8 cellular contexts compared by ENCODE assay signal in genomic region chr1:173870252-173871075, GRCh38. TPM values are rescaled to one million over a fixed set of nuclear protein-coding genes. Genes with fewer than 3 reads are reported as not detected.
A peak's percentile ranks its signal among the peaks of the same experiment; 100 is the strongest.
DNase-seq lines count a peak whose midpoint lies in the region; ATAC-seq and TF ChIP-seq lines count a peak whose summit lies in the region.

No MANE protein-coding gene starts in this region.

- H3K4me1 Mint-ChIP-seq in activated CD8-positive, alpha-beta T cell treated with anti-CD3 and anti-CD28 coated beads, Interleukin-2, amount 10 ng/mL, durations not matched to agents 7 days and 5 days (ENCODE audit: low read depth): peaks cover 45% of the 10 kb centered on the region
- H3K4me1 Mint-ChIP-seq in natural killer cell: peaks cover 65 to 68% of the 10 kb centered on the region in 2 donors

- peak overlapping the region; percentile 49 for H3K4me3 ChIP-seq in GM06990 (replicated peaks; ENCODE audit: low read depth, low read length)
- H3K4me3 ChIP-seq in PC-9: no peak overlapping the region

- no peak overlapping the region for H3K27ac ChIP-seq in PC-9

- H3K36me3 ChIP-seq in GM06990 (ENCODE audit: control insufficient read depth, insufficient read depth, low read length) (peaks cover 4% of the 10 kb centered on the region), PC-9 (ENCODE audit: low read depth) (peaks cover 22% of the 10 kb centered on the region)

- H4K20me1 ChIP-seq in PC-9 (ENCODE audit: insufficient read depth): peaks cover 16% of the 10 kb centered on the region

- POLR2A ChIA-PET in activated CD8-positive, alpha-beta T cell treated with anti-CD3 and anti-CD28 coated beads, Interleukin-2, amount 10 ng/mL, durations not matched to agents 7 days and 5 days (lab: Charles Lee): interaction anchor here (0.7 to 3.0 kb wide), 3 partner anchors 47 to 397 kb away, joined by 3 to 21 read pairs (median 3); partner anchors contain the start of gene RC3H1
- POLR2A ChIA-PET in PC-9 (lab: Charles Lee; ENCODE audit: unreplicated experiment): no interaction called here

- no peaks in the 10 kb centered on the region for H3K9me3 Mint-ChIP-seq in activated CD8-positive, alpha-beta T cell treated with anti-CD3 and anti-CD28 coated beads, Interleukin-2, amount 10 ng/mL, durations not matched to agents 7 days and 5 days (ENCODE audit: insufficient read depth)
- no peaks in the 10 kb centered on the region for H3K9me3 Mint-ChIP-seq in natural killer cell

- H3K27me3 ChIP-seq in GM06990 (replicated peaks; ENCODE audit: control insufficient read depth, insufficient read depth, low read length) (no peaks in the 10 kb centered on the region), PC-9 (ENCODE audit: insufficient read depth, low read depth) (no peaks in the 10 kb centered on the region)

- peaks cover 47% of the 10 kb centered on the region for H3K36me3 Mint-ChIP-seq in activated CD8-positive, alpha-beta T cell treated with anti-CD3 and anti-CD28 coated beads, Interleukin-2, amount 10 ng/mL, durations not matched to agents 7 days and 5 days (ENCODE audit: low read depth)
- H3K36me3 Mint-ChIP-seq in natural killer cell: peaks cover 14% of the 10 kb centered on the region

- peaks cover 19% of the 10 kb centered on the region for H3K4me1 ChIP-seq in PC-9 (replicated peaks; ENCODE audit: insufficient read depth)

- H2AFZ ChIP-seq in PC-9: no peak overlapping the region

- peak overlapping the region; percentile 39 for H3K4me3 Mint-ChIP-seq in activated CD8-positive, alpha-beta T cell treated with anti-CD3 and anti-CD28 coated beads, Interleukin-2, amount 10 ng/mL, durations not matched to agents 7 days and 5 days
- H3K4me3 Mint-ChIP-seq in natural killer cell: peak overlapping the region; percentile 98

- no peaks in the 10 kb centered on the region for H3K27me3 Mint-ChIP-seq in activated CD8-positive, alpha-beta T cell treated with anti-CD3 and anti-CD28 coated beads, Interleukin-2, amount 10 ng/mL, durations not matched to agents 7 days and 5 days (ENCODE audit: low read depth)
- H3K27me3 Mint-ChIP-seq in natural killer cell (ENCODE audit: low read depth in 2 of 2): no peaks in the 10 kb centered on the region

- DNase-seq in GM06990 (ENCODE audit: extremely low read depth, insufficient read length) (peak; percentile 58), natural killer cell (peak; percentile 39), SW 1271 (lab: John Stamatoyannopoulos, UW) (no peak), PC-9 (no peak), NCI-H774 (lab: John Stamatoyannopoulos, UW) (no peak)
- peak; percentile 58 for DNase-seq in activated CD8-positive, alpha-beta T cell treated with anti-CD3 and anti-CD28 coated beads, Interleukin-2, amount 10 ng/mL, durations not matched to agents 7 days and 5 days

- H3K79me2 ChIP-seq in PC-9 (ENCODE audit: low read depth): peaks cover 23% of the 10 kb centered on the region

- BruUV-seq in PC-9 (replicated peaks; lab: Mats Ljungman, UMichigan): no TSS peak

- peaks cover 26% of the 10 kb centered on the region for H3F3A ChIP-seq in PC-9 (ENCODE audit: insufficient read depth, low read depth)

- H3K4me2 ChIP-seq in PC-9: no peak overlapping the region

- TF ChIP-seq CTCF in GM06990 (IDR thresholded peaks at IDR 0.05; ENCODE audit: insufficient read depth, low read length, poor library complexity, severe bottlenecking) (no peak), natural killer cell (IDR thresholded peaks at IDR 0.05) (no peak), PC-9 (conservative IDR thresholded peaks at IDR 0.05) (no peak)

- H3K27ac Mint-ChIP-seq in activated CD8-positive, alpha-beta T cell treated with anti-CD3 and anti-CD28 coated beads, Interleukin-2, amount 10 ng/mL, durations not matched to agents 7 days and 5 days: peak overlapping the region; percentile 80
- H3K27ac Mint-ChIP-seq in natural killer cell: peak overlapping the region; percentile 91 to 97

- no peaks in the 10 kb centered on the region for H3K9me3 ChIP-seq in PC-9 (ENCODE audit: insufficient read depth, low read depth)

- CTCF ChIA-PET in activated CD8-positive, alpha-beta T cell treated with anti-CD3 and anti-CD28 coated beads, Interleukin-2, amount 10 ng/mL, durations not matched to agents 7 days and 5 days (lab: Charles Lee): interaction anchor here (1.1 to 1.5 kb wide), 2 partner anchors 26 to 440 kb away, joined by 3 to 7 read pairs; no protein-coding TSS in a partner anchor
- CTCF ChIA-PET in PC-9 (lab: Charles Lee): no interaction called here

- intact Hi-C loops in natural killer cell (cut with micrococcal nuclease) (no loop called here), PC-9 (cut with micrococcal nuclease; ENCODE audit: unreplicated experiment) (no loop called here)

- H3K9me2 ChIP-seq in PC-9 (ENCODE audit: insufficient read depth): no peaks in the 10 kb centered on the region

- peak; percentile 29 for ATAC-seq in HG02870 (IDR thresholded peaks at IDR 0.05; ENCODE audit: unreplicated experiment)
- no peak for ATAC-seq in activated CD8-positive, alpha-beta T cell treated with anti-CD3 and anti-CD28 coated beads, Interleukin-2, amount 10 ng/mL, durations not matched to agents 7 days and 5 days
- peak; percentile 7 to 19 (median 16) for ATAC-seq in natural killer cell
- ATAC-seq in HG02798 (IDR thresholded peaks at IDR 0.05; ENCODE audit: poor library complexity, unreplicated experiment): no peak

RNA-seq across cellular contexts. Expression of gene ZBTB37, which starts 2.3 kb away (rescaled TPM):
- total RNA-seq in activated CD8-positive, alpha-beta T cell treated with anti-CD3 and anti-CD28 coated beads, Interleukin-2, amount 10 ng/mL, durations not matched to agents 7 days and 5 days: 10 to 100 TPM in 1 of 2 experiments, 1 to 10 TPM in 1; 9.2 to 11.2 TPM
- total RNA-seq in natural killer cell (10 to 100 TPM; 38.2 to 47.3 (median 39.8) TPM), PC-9 (2021) (7.4 and 8.3 TPM in 2 replicates)

RNA-seq across cellular contexts. Expression of gene GAS5, which starts 2.7 kb away (rescaled TPM):
- total RNA-seq in activated CD8-positive, alpha-beta T cell treated with anti-CD3 and anti-CD28 coated beads, Interleukin-2, amount 10 ng/mL, durations not matched to agents 7 days and 5 days: 100 to 1,000 TPM; 356 to 367 TPM
- total RNA-seq in natural killer cell (100 to 1,000 TPM; 208 to 299 (median 214) TPM), PC-9 (2021) (234 and 352 TPM in 2 replicates)

RNA-seq across cellular contexts. Expression of gene CENPL, which starts 45.8 kb away (rescaled TPM):
- 10 to 100 TPM; 35.5 to 39.2 TPM for total RNA-seq in activated CD8-positive, alpha-beta T cell treated with anti-CD3 and anti-CD28 coated beads, Interleukin-2, amount 10 ng/mL, durations not matched to agents 7 days and 5 days
- 10 to 100 TPM in 2 of 3 donors, 1 to 10 TPM in 1; 8.8 to 16.4 (median 10.0) TPM for total RNA-seq in natural killer cell
- total RNA-seq in PC-9 (2021): 14.4 and 19.5 TPM in 2 replicates

RNA-seq across cellular contexts. Expression of gene DARS2, which starts 46.0 kb away (rescaled TPM):
- 10 to 100 TPM; 32.7 to 35.7 TPM for total RNA-seq in activated CD8-positive, alpha-beta T cell treated with anti-CD3 and anti-CD28 coated beads, Interleukin-2, amount 10 ng/mL, durations not matched to agents 7 days and 5 days
- total RNA-seq in natural killer cell (1 to 10 TPM; 5.0 to 8.4 (median 5.8) TPM), PC-9 (2021) (15.0 and 18.3 TPM in 2 replicates)

RNA-seq across cellular contexts. Expression of gene SERPINC1, which starts 46.7 kb away (rescaled TPM):
- not detected for total RNA-seq in activated CD8-positive, alpha-beta T cell treated with anti-CD3 and anti-CD28 coated beads, Interleukin-2, amount 10 ng/mL, durations not matched to agents 7 days and 5 days
- total RNA-seq in natural killer cell (under 1 TPM in 2 of 3 donors, not detected in 1; 0.38 to 0.48 TPM), PC-9 (2021) (0.44 TPM in 1 of 2 replicates, not detected in the other)

Comparison
In these comparisons a context has a peak if more than half of its experiments do, and no peak if none do; other contexts are left out.
1. DNase-seq: peak in GM06990 (single experiment), activated CD8-positive, alpha-beta T cell treated with anti-CD3 and anti-CD28 coated beads, Interleukin-2, amount 10 ng/mL, durations not matched to agents 7 days and 5 days (single experiment) and natural killer cell (single experiment); none in SW 1271 (0 of 2), PC-9 (0 of 2) and NCI-H774 (single experiment).
2. ATAC-seq: peak in HG02870 (single experiment) and natural killer cell (3 of 3); none in activated CD8-positive, alpha-beta T cell treated with anti-CD3 and anti-CD28 coated beads, Interleukin-2, amount 10 ng/mL, durations not matched to agents 7 days and 5 days (single experiment) and HG02798 (single experiment).